ENCODE assay signal across 8 cellular contexts in genomic region chr18:77054288-77054605, GRCh38.
DNase-seq lines count a peak whose midpoint lies in the region; ATAC-seq lines count a peak whose summit lies in the region.

No MANE protein-coding gene starts in this region.

- no peaks in the 10 kb centered on the region for H3K9me3 Mint-ChIP-seq in activated CD4-positive, alpha-beta memory T cell treated with anti-CD3 and anti-CD28 coated beads, Interleukin-2, amount 10 ng/mL, durations not matched to agents 7 days and 5 days

- H3K27me3 ChIP-seq in mucosa of stomach (ENCODE audit: control insufficient read depth, insufficient read depth, low read length) = no peaks in the 10 kb centered on the region

- H3K27ac Mint-ChIP-seq in activated CD4-positive, alpha-beta memory T cell treated with anti-CD3 and anti-CD28 coated beads, Interleukin-2, amount 10 ng/mL, durations not matched to agents 7 days and 5 days = peak overlapping the region; percentile 94

- no peak overlapping the region for H3K4me3 ChIP-seq in mucosa of stomach (ENCODE audit: low read length)

- H3K4me1 Mint-ChIP-seq in activated CD4-positive, alpha-beta memory T cell treated with anti-CD3 and anti-CD28 coated beads, Interleukin-2, amount 10 ng/mL, durations not matched to agents 7 days and 5 days = peaks cover 73% of the 10 kb centered on the region

- peaks cover 57% of the 10 kb centered on the region for H3K4me1 ChIP-seq in mucosa of stomach (ENCODE audit: control insufficient read depth, insufficient read depth, low read length)

- CTCF ChIA-PET in activated CD4-positive, alpha-beta memory T cell treated with anti-CD3 and anti-CD28 coated beads, Interleukin-2, amount 10 ng/mL, durations not matched to agents 7 days and 5 days (lab: Charles Lee) = interaction anchor here (0.5 to 4.4 kb wide), 22 partner anchors 8 to 566 kb away, joined by 3 to 49 read pairs (median 6); partner anchors contain the start of gene MBP

- H3K36me3 Mint-ChIP-seq in activated CD4-positive, alpha-beta memory T cell treated with anti-CD3 and anti-CD28 coated beads, Interleukin-2, amount 10 ng/mL, durations not matched to agents 7 days and 5 days (ENCODE audit: low read depth) = peaks cover 37% of the 10 kb centered on the region

- ATAC-seq in GM18907 (IDR thresholded peaks at IDR 0.05; ENCODE audit: unreplicated experiment) (peak; percentile 22), HG03045 (IDR thresholded peaks at IDR 0.05; ENCODE audit: unreplicated experiment) (peak; percentile 23), HG02571 (IDR thresholded peaks at IDR 0.05; ENCODE audit: unreplicated experiment) (no peak)

- no peaks in the 10 kb centered on the region for H3K27me3 Mint-ChIP-seq in activated CD4-positive, alpha-beta memory T cell treated with anti-CD3 and anti-CD28 coated beads, Interleukin-2, amount 10 ng/mL, durations not matched to agents 7 days and 5 days

- POLR2A ChIA-PET in activated CD4-positive, alpha-beta memory T cell treated with anti-CD3 and anti-CD28 coated beads, Interleukin-2, amount 10 ng/mL, durations not matched to agents 7 days and 5 days (lab: Charles Lee) = interaction anchor here (0.7 to 6.7 kb wide), 21 partner anchors 8 to 1838 kb away, joined by 3 to 170 read pairs (median 6); partner anchors contain the start of gene MBP

- peak; percentile 67 for DNase-seq in activated CD4-positive, alpha-beta memory T cell treated with anti-CD3 and anti-CD28 coated beads, Interleukin-2, amount 10 ng/mL, durations not matched to agents 7 days and 5 days
- no peak for DNase-seq in HT-29 (ENCODE audit: low spot score)
- DNase-seq in SW 1271 (lab: John Stamatoyannopoulos, UW) = no peak
- no peak for DNase-seq in NCI-H1694 treated with DMSO at 0.1 percent for 48 hours (lab: John Stamatoyannopoulos, UW)

- H3K9ac ChIP-seq in mucosa of stomach (ENCODE audit: low read length) = peak overlapping the region; percentile 49

- no peaks in the 10 kb centered on the region for H3K9me3 ChIP-seq in mucosa of stomach (ENCODE audit: control insufficient read depth, low read length)

- H3K4me3 Mint-ChIP-seq in activated CD4-positive, alpha-beta memory T cell treated with anti-CD3 and anti-CD28 coated beads, Interleukin-2, amount 10 ng/mL, durations not matched to agents 7 days and 5 days = peak overlapping the region; percentile 79

- H3K36me3 ChIP-seq in mucosa of stomach (ENCODE audit: control insufficient read depth, insufficient read depth, low read length) = no peaks in the 10 kb centered on the region
